Comparison of ENCODE assay signal across 2 cellular contexts in the genomic region with DNA sequence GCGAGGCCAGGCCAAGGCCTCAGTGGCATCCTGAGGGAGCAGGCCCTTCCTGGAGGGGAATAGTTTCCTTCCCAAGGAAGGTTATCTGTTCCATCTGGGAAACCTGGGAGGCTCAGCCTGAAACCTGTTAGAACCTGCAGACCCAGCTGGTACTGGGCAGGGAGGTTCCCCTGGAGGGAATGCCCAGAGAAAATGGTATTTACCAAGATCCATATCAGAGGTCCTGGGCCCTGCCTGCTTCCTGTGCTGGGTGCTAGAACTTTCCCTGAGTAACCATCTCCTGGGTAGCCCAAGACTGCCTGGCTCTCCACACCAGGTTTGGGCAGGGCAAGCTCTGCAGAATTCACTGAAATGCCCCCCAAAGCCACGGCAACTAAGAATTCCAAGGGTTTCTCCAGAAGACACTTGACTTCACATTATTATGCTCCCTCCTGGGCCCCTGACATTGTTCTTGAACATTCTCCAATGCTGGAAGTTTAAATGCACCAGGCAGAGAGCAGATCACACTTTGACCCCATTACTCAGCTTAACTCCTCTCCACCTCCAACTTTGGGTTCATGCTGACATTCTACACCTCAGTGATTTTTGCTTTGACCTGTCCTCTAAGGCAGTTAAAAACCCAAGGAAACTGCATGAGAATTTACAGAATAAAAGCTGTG.
TF ChIP-seq lines count a peak whose summit lies in the region.

No MANE protein-coding gene starts in this region.

TF ChIP-seq in SK-N-SH, 30 proteins besides CTCF, POLR2A, EP300 and RAD21:
- no peak for TF ChIP-seq GATA2 (CRISPR knock-in tag; IDR thresholded peaks at IDR 0.05)
- TF ChIP-seq FOXM1 (IDR thresholded peaks at IDR 0.05; ENCODE audit: low read depth): no peak
TF ChIP-seq in SK-N-SH: peak in this region for 0.

TF ChIP-seq in SK-N-SH treated with all-trans-retinoic acid at 6 μM for 48 hours, 23 proteins besides CTCF, POLR2A, EP300 and RAD21:
- TF ChIP-seq BACH2 (CRISPR knock-in tag; IDR thresholded peaks at IDR 0.05; ENCODE audit: borderline replicate concordance): no peak
